In the genomic region with DNA sequence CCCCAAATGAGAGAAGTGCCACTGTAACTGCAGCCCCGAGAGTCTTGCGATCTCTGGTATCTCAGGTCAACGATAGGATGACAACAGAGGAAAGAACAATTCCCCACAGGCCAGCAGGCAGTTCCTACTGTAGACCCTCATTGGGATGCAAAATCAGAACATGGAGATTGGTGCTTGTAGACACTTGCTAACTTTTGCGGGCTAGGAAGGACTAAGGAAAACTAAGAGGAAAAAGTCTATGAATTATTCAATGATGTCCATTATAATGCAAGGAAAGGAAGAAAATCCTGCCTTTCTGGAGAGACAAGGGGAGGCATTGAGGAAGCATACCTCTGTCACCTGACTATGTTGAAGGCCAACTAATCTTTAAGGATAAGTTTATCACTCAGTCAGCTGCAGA, we compare ENCODE assay signal across 35 cellular contexts.
"Had no signal": no experiment of that assay in that cellular context is flagged by ENCODE, and none has a peak within 500 bp of the region (broad histone marks: within the 10 kb centered on the region; RNA-seq: fewer than 3 reads in every experiment).

No MANE protein-coding gene starts in this region.

- H3K27me3 ChIP-seq: brain microvascular endothelial cell, dorsolateral prefrontal cortex, esophagus muscularis mucosa, gastrocnemius medialis, heart right ventricle had no signal

- H3K36me3 Mint-ChIP-seq: activated CD4-positive, alpha-beta memory T cell treated with anti-CD3 and anti-CD28 coated beads for 36 hours; activated CD8-positive, alpha-beta memory T cell treated with anti-CD3 and anti-CD28 coated beads, Interleukin-2, amount 10 ng/mL, durations not matched to agents 7 days and 5 days; activated naive CD4-positive, alpha-beta T cell treated with anti-CD3 and anti-CD28 coated beads, Interleukin-2, amount 50 U/mL, for 24 hours; activated naive CD8-positive, alpha-beta T cell treated with anti-CD3 and anti-CD28 coated beads for 36 hours had no signal

- H3K4me1 ChIP-seq: foreskin keratinocyte, gastrocnemius medialis, heart right ventricle had no signal

- H3K27ac Mint-ChIP-seq: activated CD4-positive, alpha-beta memory T cell treated with anti-CD3 and anti-CD28 coated beads for 36 hours; activated CD4-positive, alpha-beta T cell treated with anti-CD3 and anti-CD28 coated beads for 36 hours; activated CD4-positive, alpha-beta T cell treated with anti-CD3 and anti-CD28 coated beads, Interleukin-2, amount 10 ng/mL, durations not matched to agents 24 days and 14 days; activated CD8-positive, alpha-beta memory T cell treated with anti-CD3 and anti-CD28 coated beads, Interleukin-2, amount 10 ng/mL, durations not matched to agents 7 days and 5 days; activated CD8-positive, alpha-beta T cell treated with anti-CD3 and anti-CD28 coated beads, Interleukin-2, amount 10 ng/mL, durations not matched to agents 7 days and 5 days; activated naive CD4-positive, alpha-beta T cell treated with anti-CD3 and anti-CD28 coated beads for 36 hours; activated naive CD4-positive, alpha-beta T cell treated with anti-CD3 and anti-CD28 coated beads, Interleukin-2, amount 50 U/mL, for 24 hours; activated naive CD8-positive, alpha-beta T cell treated with anti-CD3 and anti-CD28 coated beads for 36 hours; activated T-helper 1 cell treated with anti-CD3 and anti-CD28 coated beads, Interleukin-12 subunit alpha, Interleukin-12 subunit beta, Interleukin-2, Interleukin-4 antibody, amounts not matched to agents 30 ng/mL and 10 ng/mL and 1 ng/mL, durations not matched to agents 14 hours and 24 hours and 36 hours; activated T-helper 2 cell treated with anti-CD3 and anti-CD28 coated beads, Interferon-gamma antibody, Interleukin-2, Interleukin-4, amounts not matched to agents 10 μg/mL and 5 μg/mL and 100 μg/mL, durations not matched to agents 14 hours and 24 hours and 36 hours; dendritic cell treated with granulocyte-macrophage colony-stimulating factor and Interleukin-4, amounts not matched to agents 40 ng/mL and 50 ng/mL, for 4 days; T-helper 17 cell; T-helper 2 cell treated with Interferon-gamma antibody and Interleukin-4, amounts not matched to agents 5 μg/mL and 100 μg/mL, for 36 hours had no signal

- H3K4me3 ChIP-seq: coronary artery, dorsolateral prefrontal cortex, esophagus muscularis mucosa, gastrocnemius medialis, heart right ventricle had no signal

- H3K36me3 ChIP-seq: brain microvascular endothelial cell, esophagus muscularis mucosa, gastrocnemius medialis, heart right ventricle, WERI-Rb-1 had no signal

- H3K4me1 Mint-ChIP-seq: activated CD4-positive, alpha-beta T cell treated with anti-CD3 and anti-CD28 coated beads for 36 hours; activated CD4-positive, alpha-beta T cell treated with anti-CD3 and anti-CD28 coated beads, Interleukin-2, amount 10 ng/mL, durations not matched to agents 24 days and 14 days; activated CD8-positive, alpha-beta memory T cell treated with anti-CD3 and anti-CD28 coated beads, Interleukin-2, amount 10 ng/mL, durations not matched to agents 7 days and 5 days; activated naive CD4-positive, alpha-beta T cell treated with anti-CD3 and anti-CD28 coated beads, Interleukin-2, amount 50 U/mL, for 24 hours; central memory CD8-positive, alpha-beta T cell; T-helper 17 cell had no signal

- H3K9me3 ChIP-seq: esophagus muscularis mucosa, gastrocnemius medialis had no signal

- H3K9me3 Mint-ChIP-seq: activated naive CD4-positive, alpha-beta T cell treated with anti-CD3 and anti-CD28 coated beads, Interleukin-2, amount 50 U/mL, for 24 hours; activated T-helper 1 cell treated with anti-CD3 and anti-CD28 coated beads, Interleukin-12 subunit alpha, Interleukin-12 subunit beta, Interleukin-2, Interleukin-4 antibody, amounts not matched to agents 30 ng/mL and 10 ng/mL and 1 ng/mL, durations not matched to agents 14 hours and 24 hours and 36 hours; activated T-helper 2 cell treated with anti-CD3 and anti-CD28 coated beads, Interferon-gamma antibody, Interleukin-2, Interleukin-4, amounts not matched to agents 10 μg/mL and 5 μg/mL and 100 μg/mL, durations not matched to agents 14 hours and 24 hours and 36 hours; central memory CD8-positive, alpha-beta T cell; dendritic cell treated with granulocyte-macrophage colony-stimulating factor and Interleukin-4, amounts not matched to agents 40 ng/mL and 50 ng/mL, for 4 days; T-helper 2 cell treated with Interferon-gamma antibody and Interleukin-4, amounts not matched to agents 5 μg/mL and 100 μg/mL, for 36 hours had no signal

- H3K27me3 Mint-ChIP-seq: activated CD4-positive, alpha-beta memory T cell treated with anti-CD3 and anti-CD28 coated beads for 36 hours; activated CD4-positive, alpha-beta T cell treated with anti-CD3 and anti-CD28 coated beads, Interleukin-2, amount 10 ng/mL, durations not matched to agents 24 days and 14 days; activated CD8-positive, alpha-beta memory T cell treated with anti-CD3 and anti-CD28 coated beads, Interleukin-2, amount 10 ng/mL, durations not matched to agents 7 days and 5 days; activated naive CD4-positive, alpha-beta T cell treated with anti-CD3 and anti-CD28 coated beads, Interleukin-2, amount 50 U/mL, for 24 hours; dendritic cell treated with granulocyte-macrophage colony-stimulating factor and Interleukin-4, amounts not matched to agents 40 ng/mL and 50 ng/mL, for 4 days had no signal

- FAIRE-seq: astrocyte, bronchial epithelial cell had no signal

- ATAC-seq: activated CD4-positive, alpha-beta T cell treated with anti-CD3 and anti-CD28 coated beads for 36 hours; activated CD8-positive, alpha-beta memory T cell treated with anti-CD3 and anti-CD28 coated beads, Interleukin-2, amount 10 ng/mL, durations not matched to agents 7 days and 5 days; activated CD8-positive, alpha-beta T cell treated with anti-CD3 and anti-CD28 coated beads, Interleukin-2, amount 10 ng/mL, durations not matched to agents 7 days and 5 days; foreskin keratinocyte; gastrocnemius medialis; heart right ventricle; T-helper 17 cell had no signal

- DNase-seq: activated CD4-positive, alpha-beta memory T cell treated with anti-CD3 and anti-CD28 coated beads for 36 hours; activated CD4-positive, alpha-beta T cell treated with anti-CD3 and anti-CD28 coated beads for 36 hours; activated CD4-positive, alpha-beta T cell treated with anti-CD3 and anti-CD28 coated beads, Interleukin-2, amount 10 ng/mL, durations not matched to agents 24 days and 14 days; activated CD4-positive, CD25-positive, alpha-beta regulatory T cell; activated CD4-positive, CD25-positive, alpha-beta regulatory T cell treated with anti-CD3 and anti-CD28 coated beads, Interleukin-2, amount 50 U/mL, for 72 hours; activated CD8-positive, alpha-beta memory T cell treated with anti-CD3 and anti-CD28 coated beads, Interleukin-2, amount 10 ng/mL, durations not matched to agents 7 days and 5 days; activated CD8-positive, alpha-beta memory T cell treated with anti-CD3 and anti-CD28 coated beads, Interleukin-2, amount 50 U/mL, for 4 hours; activated CD8-positive, alpha-beta T cell treated with anti-CD3 and anti-CD28 coated beads, Interleukin-2, amount 10 ng/mL, durations not matched to agents 7 days and 5 days; activated effector memory CD4-positive, alpha-beta T cell treated with anti-CD3 and anti-CD28 coated beads, Interleukin-2, amount 50 U/mL, for 16 hours; activated naive CD4-positive, alpha-beta T cell treated with anti-CD3 and anti-CD28 coated beads for 36 hours; activated naive CD8-positive, alpha-beta T cell treated with anti-CD3 and anti-CD28 coated beads for 36 hours; activated T-cell treated with anti-CD3 and anti-CD28 coated beads, Interleukin-2, amount 50 U/mL, for 1 hour; activated T-cell treated with anti-CD3 and anti-CD28 coated beads, Interleukin-2, amount 50 U/mL, for 48 hours; anterior cingulate cortex; brain microvascular endothelial cell; dorsolateral prefrontal cortex; effector memory CD4-positive, alpha-beta T cell; erythroblast; foreskin keratinocyte; gastrocnemius medialis; heart right ventricle; T-helper 1 cell; T-helper 17 cell; T1000; WERI-Rb-1 had no signal

- H3K27ac ChIP-seq: brain microvascular endothelial cell, coronary artery, dorsolateral prefrontal cortex, esophagus muscularis mucosa, foreskin keratinocyte, gastrocnemius medialis, heart right ventricle, WERI-Rb-1 had no signal

- H3K4me3 Mint-ChIP-seq: activated CD4-positive, alpha-beta memory T cell treated with anti-CD3 and anti-CD28 coated beads for 36 hours; activated CD4-positive, alpha-beta T cell treated with anti-CD3 and anti-CD28 coated beads for 36 hours; activated CD4-positive, alpha-beta T cell treated with anti-CD3 and anti-CD28 coated beads, Interleukin-2, amount 10 ng/mL, durations not matched to agents 24 days and 14 days; activated CD8-positive, alpha-beta memory T cell treated with anti-CD3 and anti-CD28 coated beads, Interleukin-2, amount 10 ng/mL, durations not matched to agents 7 days and 5 days; activated CD8-positive, alpha-beta T cell treated with anti-CD3 and anti-CD28 coated beads, Interleukin-2, amount 10 ng/mL, durations not matched to agents 7 days and 5 days; activated naive CD4-positive, alpha-beta T cell treated with anti-CD3 and anti-CD28 coated beads for 36 hours; activated naive CD4-positive, alpha-beta T cell treated with anti-CD3 and anti-CD28 coated beads, Interleukin-2, amount 50 U/mL, for 24 hours; activated naive CD8-positive, alpha-beta T cell treated with anti-CD3 and anti-CD28 coated beads for 36 hours; activated T-helper 1 cell treated with anti-CD3 and anti-CD28 coated beads, Interleukin-12 subunit alpha, Interleukin-12 subunit beta, Interleukin-2, Interleukin-4 antibody, amounts not matched to agents 30 ng/mL and 10 ng/mL and 1 ng/mL, durations not matched to agents 14 hours and 24 hours and 36 hours; central memory CD8-positive, alpha-beta T cell; dendritic cell treated with granulocyte-macrophage colony-stimulating factor and Interleukin-4, amounts not matched to agents 40 ng/mL and 50 ng/mL, for 4 days; T-helper 17 cell; T-helper 2 cell treated with Interferon-gamma antibody and Interleukin-4, amounts not matched to agents 5 μg/mL and 100 μg/mL, for 36 hours had no signal
